Comparison of ENCODE assay signal across 18 cellular contexts in the genomic region with DNA sequence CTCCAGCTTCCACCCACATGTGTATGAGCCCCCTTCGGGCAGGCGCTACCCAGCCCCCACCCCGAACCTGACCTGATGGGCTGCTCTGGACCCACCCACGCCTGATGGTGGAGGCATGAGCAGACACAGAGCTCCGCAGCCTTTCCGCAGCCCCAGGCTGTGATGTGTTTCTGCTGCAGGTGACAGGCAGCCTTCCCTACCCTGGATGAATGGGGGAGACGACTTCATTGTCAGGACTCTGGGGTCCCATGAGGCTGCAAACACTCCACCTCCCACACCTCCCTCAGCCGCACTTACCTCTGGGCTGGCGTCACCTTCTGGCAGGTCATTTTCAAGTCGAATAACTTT.
"Had no signal": no experiment of that assay in that cellular context is flagged by ENCODE, and none has a peak within 500 bp of the region (broad histone marks: within the 10 kb centered on the region; RNA-seq: fewer than 3 reads in every experiment).

No MANE protein-coding gene starts in this region.

- H3K36me3 Mint-ChIP-seq: activated naive CD8-positive, alpha-beta T cell; brain; natural killer cell; stimulated activated memory B cell treated with anti-CD40 and anti-IgM and Interleukin-4, amounts not matched to agents 10 μg/mL and 1 μg/mL and 100 μg/mL, for 72 hours had no signal

- H3K36me3 ChIP-seq: ovary, uterus had no signal

- H3K4me3 Mint-ChIP-seq: activated CD4-positive, alpha-beta T cell treated with anti-CD3 and anti-CD28 coated beads, Interleukin-2, amount 10 ng/mL, durations not matched to agents 24 days and 14 days; activated CD8-positive, alpha-beta T cell treated with anti-CD3 and anti-CD28 coated beads, Interleukin-2, amount 10 ng/mL, durations not matched to agents 7 days and 5 days; activated naive CD8-positive, alpha-beta T cell; brain; natural killer cell; stimulated activated memory B cell treated with anti-CD40 and anti-IgM and Interleukin-4, amounts not matched to agents 10 μg/mL and 1 μg/mL and 100 μg/mL, for 72 hours had no signal

- ATAC-seq: activated CD8-positive, alpha-beta T cell treated with anti-CD3 and anti-CD28 coated beads, Interleukin-2, amount 10 ng/mL, durations not matched to agents 7 days and 5 days; natural killer cell; stimulated activated memory B cell treated with anti-CD40 and anti-IgM and Interleukin-4, amounts not matched to agents 10 μg/mL and 1 μg/mL and 100 μg/mL, for 72 hours had no signal

- H3K4me1 ChIP-seq: uterus had no signal

- DNase-seq: activated CD4-positive, alpha-beta T cell treated with anti-CD3 and anti-CD28 coated beads, Interleukin-2, amount 10 ng/mL, durations not matched to agents 24 days and 14 days; activated CD4-positive, CD25-positive, alpha-beta regulatory T cell; activated CD8-positive, alpha-beta memory T cell treated with anti-CD3 and anti-CD28 coated beads, Interleukin-2, amount 50 U/mL, for 4 hours; activated CD8-positive, alpha-beta T cell treated with anti-CD3 and anti-CD28 coated beads, Interleukin-2, amount 10 ng/mL, durations not matched to agents 7 days and 5 days; activated gamma-delta T cell treated with Interleukin-2 at 50 U/mL for 16 hours; activated T-cell treated with anti-CD3 and anti-CD28 coated beads, Interleukin-2, amount 50 U/mL, for 48 hours; amygdala; cerebellar nuclear complex; effector CD8-positive, alpha-beta T cell; natural killer cell; stimulated activated CD4-positive, alpha-beta T cell treated with anti-CD3 and anti-CD28 coated beads, Interleukin-2, amount 100 ng/mL, for 48 hours; SW 1271; uterus had no signal

- H3K27me3 ChIP-seq: ovary, uterus had no signal

- H3K4me3 ChIP-seq: ovary, uterus had no signal

- H3K27ac Mint-ChIP-seq: activated CD4-positive, alpha-beta T cell treated with anti-CD3 and anti-CD28 coated beads, Interleukin-2, amount 10 ng/mL, durations not matched to agents 24 days and 14 days; activated CD8-positive, alpha-beta T cell treated with anti-CD3 and anti-CD28 coated beads, Interleukin-2, amount 10 ng/mL, durations not matched to agents 7 days and 5 days; activated naive CD8-positive, alpha-beta T cell; natural killer cell; stimulated activated memory B cell treated with anti-CD40 and anti-IgM and Interleukin-4, amounts not matched to agents 10 μg/mL and 1 μg/mL and 100 μg/mL, for 72 hours had no signal

- H3K27ac ChIP-seq: ovary, uterus had no signal

- H3K9me3 ChIP-seq: ovary, uterus had no signal

- FAIRE-seq: islet of Langerhans had no signal

- H3K9me3 Mint-ChIP-seq: activated CD4-positive, alpha-beta T cell treated with anti-CD3 and anti-CD28 coated beads, Interleukin-2, amount 10 ng/mL, durations not matched to agents 24 days and 14 days; natural killer cell had no signal
